In genomic region chrX:119206203-119206602, GRCh38 we compare ENCODE assay signal across 22 cellular contexts.
"Had no signal": no experiment of that assay in that cellular context is flagged by ENCODE, and none has a peak within 500 bp of the region (broad histone marks: within the 10 kb centered on the region; RNA-seq: fewer than 3 reads in every experiment).

No MANE protein-coding gene starts in this region.

- ATAC-seq: activated T-cell treated with anti-CD3 and anti-CD28 coated beads, Interleukin-2, amount 50 U/mL, for 4 hours; foreskin keratinocyte; left lung; natural killer cell had no signal

- H3K27ac ChIP-seq: adrenal gland, ascending aorta, foreskin keratinocyte, left lung, right atrium auricular region, thyroid gland had no signal

- H3K4me1 ChIP-seq: adrenal gland, ascending aorta, foreskin keratinocyte, left lung, right atrium auricular region, thyroid gland had no signal

- H3K36me3 ChIP-seq: adrenal gland, ascending aorta, left lung, right atrium auricular region, thyroid gland had no signal

- DNase-seq: activated CD4-positive, alpha-beta T cell treated with anti-CD3 and anti-CD28 coated beads for 4 hours; activated CD4-positive, alpha-beta T cell treated with anti-CD3 and anti-CD28 coated beads, Interleukin-2, amount 50 U/mL, for 48 hours; activated CD4-positive, CD25-positive, alpha-beta regulatory T cell; activated CD8-positive, alpha-beta memory T cell treated with anti-CD3 and anti-CD28 coated beads, Interleukin-2, amount 50 U/mL, for 48 hours; activated naive CD4-positive, alpha-beta T cell; activated T-cell treated with anti-CD3 and anti-CD28 coated beads, Interleukin-2, amount 50 U/mL, for 4 hours; adrenal gland; central memory CD4-positive, alpha-beta T cell; dermis blood vessel endothelial cell; effector CD8-positive, alpha-beta T cell; foreskin keratinocyte; immature natural killer cell; left lung; mammary epithelial cell; midbrain; natural killer cell; stimulated activated CD4-positive, alpha-beta T cell treated with anti-CD3 and anti-CD28 coated beads, Interleukin-4, amount 100 ng/mL, for 4 hours; substantia nigra; T1000; thyroid gland had no signal

- H3K9me3 ChIP-seq: adrenal gland, ascending aorta, left lung, right atrium auricular region, thyroid gland had no signal

- H3K27me3 ChIP-seq: ascending aorta, foreskin keratinocyte, left lung, right atrium auricular region, thyroid gland had no signal

- H3K4me3 ChIP-seq: adrenal gland, ascending aorta, left lung, right atrium auricular region, thyroid gland had no signal
